In the genomic region with DNA sequence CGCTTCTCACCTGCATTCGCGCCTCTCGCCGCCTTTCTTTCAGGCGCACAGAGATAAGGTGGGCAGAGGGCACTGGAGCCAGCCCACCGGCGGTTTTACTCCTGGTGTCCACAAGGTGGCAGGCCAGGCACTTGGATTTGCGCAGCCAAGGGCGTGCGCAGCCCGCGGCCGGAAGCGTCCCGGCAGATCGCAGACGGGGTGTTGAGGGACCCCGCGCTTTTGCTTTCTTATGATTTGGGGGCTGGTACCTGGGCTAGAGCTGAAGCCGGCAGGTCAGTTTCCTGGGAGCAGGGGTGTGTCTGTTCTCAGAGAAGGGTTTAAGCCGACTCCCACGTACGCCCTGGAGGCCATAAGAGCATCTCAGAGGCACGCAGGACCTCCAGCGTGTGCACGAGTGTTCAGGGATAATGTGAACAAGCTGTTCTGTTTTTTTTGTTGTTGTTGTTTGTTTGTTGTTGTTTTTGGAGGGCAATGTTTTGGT, we compare ENCODE assay signal across 1 cellular context.
TF ChIP-seq lines count a peak whose summit lies in the region.

No MANE protein-coding gene starts in this region.

TF ChIP-seq in HepG2, 621 proteins besides CTCF, POLR2A, EP300 and RAD21 (continued from another document and continues in another):
- TF ChIP-seq, protein P1, sequence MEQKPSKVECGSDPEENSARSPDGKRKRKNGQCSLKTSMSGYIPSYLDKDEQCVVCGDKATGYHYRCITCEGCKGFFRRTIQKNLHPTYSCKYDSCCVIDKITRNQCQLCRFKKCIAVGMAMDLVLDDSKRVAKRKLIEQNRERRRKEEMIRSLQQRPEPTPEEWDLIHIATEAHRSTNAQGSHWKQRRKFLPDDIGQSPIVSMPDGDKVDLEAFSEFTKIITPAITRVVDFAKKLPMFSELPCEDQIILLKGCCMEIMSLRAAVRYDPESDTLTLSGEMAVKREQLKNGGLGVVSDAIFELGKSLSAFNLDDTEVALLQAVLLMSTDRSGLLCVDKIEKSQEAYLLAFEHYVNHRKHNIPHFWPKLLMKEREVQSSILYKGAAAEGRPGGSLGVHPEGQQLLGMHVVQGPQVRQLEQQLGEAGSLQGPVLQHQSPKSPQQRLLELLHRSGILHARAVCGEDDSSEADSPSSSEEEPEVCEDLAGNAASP (CRISPR knock-in tag; IDR thresholded peaks at IDR 0.05; ENCODE audit: borderline replicate concordance): peak; percentile 53
- TF ChIP-seq GLI4 (CRISPR knock-in tag; IDR thresholded peaks at IDR 0.05; ENCODE audit: borderline replicate concordance): no peak
- 0 out of 2 replicates have a peak, but pooled peaks have one; percentile 64 for TF ChIP-seq CBFB (CRISPR knock-in tag; IDR thresholded peaks at IDR 0.05)
- peak; percentile 62 for TF ChIP-seq ELF1 (CRISPR knock-in tag; IDR thresholded peaks at IDR 0.05)
- TF ChIP-seq ZNF660 (CRISPR knock-in tag; IDR thresholded peaks at IDR 0.05; ENCODE audit: borderline replicate concordance, low read depth): no peak
- TF ChIP-seq GATAD2A (CRISPR knock-in tag; IDR thresholded peaks at IDR 0.05): peak; percentile 53; the same call in 1 of the 2 replicates
- TF ChIP-seq, protein P2, sequence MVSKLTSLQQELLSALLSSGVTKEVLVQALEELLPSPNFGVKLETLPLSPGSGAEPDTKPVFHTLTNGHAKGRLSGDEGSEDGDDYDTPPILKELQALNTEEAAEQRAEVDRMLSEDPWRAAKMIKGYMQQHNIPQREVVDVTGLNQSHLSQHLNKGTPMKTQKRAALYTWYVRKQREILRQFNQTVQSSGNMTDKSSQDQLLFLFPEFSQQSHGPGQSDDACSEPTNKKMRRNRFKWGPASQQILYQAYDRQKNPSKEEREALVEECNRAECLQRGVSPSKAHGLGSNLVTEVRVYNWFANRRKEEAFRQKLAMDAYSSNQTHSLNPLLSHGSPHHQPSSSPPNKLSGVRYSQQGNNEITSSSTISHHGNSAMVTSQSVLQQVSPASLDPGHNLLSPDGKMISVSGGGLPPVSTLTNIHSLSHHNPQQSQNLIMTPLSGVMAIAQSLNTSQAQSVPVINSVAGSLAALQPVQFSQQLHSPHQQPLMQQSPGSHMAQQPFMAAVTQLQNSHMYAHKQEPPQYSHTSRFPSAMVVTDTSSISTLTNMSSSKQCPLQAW (CRISPR knock-in tag; IDR thresholded peaks at IDR 0.05): peak; percentile 68; the same call in 1 of the 2 replicates
- TF ChIP-seq KLF13 (CRISPR knock-in tag; IDR thresholded peaks at IDR 0.05): 0 out of 2 replicates have a peak, but pooled peaks have one; percentile 36
- TF ChIP-seq, protein P3, sequence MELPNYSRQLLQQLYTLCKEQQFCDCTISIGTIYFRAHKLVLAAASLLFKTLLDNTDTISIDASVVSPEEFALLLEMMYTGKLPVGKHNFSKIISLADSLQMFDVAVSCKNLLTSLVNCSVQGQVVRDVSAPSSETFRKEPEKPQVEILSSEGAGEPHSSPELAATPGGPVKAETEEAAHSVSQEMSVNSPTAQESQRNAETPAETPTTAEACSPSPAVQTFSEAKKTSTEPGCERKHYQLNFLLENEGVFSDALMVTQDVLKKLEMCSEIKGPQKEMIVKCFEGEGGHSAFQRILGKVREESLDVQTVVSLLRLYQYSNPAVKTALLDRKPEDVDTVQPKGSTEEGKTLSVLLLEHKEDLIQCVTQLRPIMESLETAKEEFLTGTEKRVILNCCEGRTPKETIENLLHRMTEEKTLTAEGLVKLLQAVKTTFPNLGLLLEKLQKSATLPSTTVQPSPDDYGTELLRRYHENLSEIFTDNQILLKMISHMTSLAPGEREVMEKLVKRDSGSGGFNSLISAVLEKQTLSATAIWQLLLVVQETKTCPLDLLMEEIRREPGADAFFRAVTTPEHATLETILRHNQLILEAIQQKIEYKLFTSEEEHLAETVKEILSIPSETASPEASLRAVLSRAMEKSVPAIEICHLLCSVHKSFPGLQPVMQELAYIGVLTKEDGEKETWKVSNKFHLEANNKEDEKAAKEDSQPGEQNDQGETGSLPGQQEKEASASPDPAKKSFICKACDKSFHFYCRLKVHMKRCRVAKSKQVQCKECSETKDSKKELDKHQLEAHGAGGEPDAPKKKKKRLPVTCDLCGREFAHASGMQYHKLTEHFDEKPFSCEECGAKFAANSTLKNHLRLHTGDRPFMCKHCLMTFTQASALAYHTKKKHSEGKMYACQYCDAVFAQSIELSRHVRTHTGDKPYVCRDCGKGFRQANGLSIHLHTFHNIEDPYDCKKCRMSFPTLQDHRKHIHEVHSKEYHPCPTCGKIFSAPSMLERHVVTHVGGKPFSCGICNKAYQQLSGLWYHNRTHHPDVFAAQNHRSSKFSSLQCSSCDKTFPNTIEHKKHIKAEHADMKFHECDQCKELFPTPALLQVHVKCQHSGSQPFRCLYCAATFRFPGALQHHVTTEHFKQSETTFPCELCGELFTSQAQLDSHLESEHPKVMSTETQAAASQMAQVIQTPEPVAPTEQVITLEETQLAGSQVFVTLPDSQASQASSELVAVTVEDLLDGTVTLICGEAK (IDR thresholded peaks at IDR 0.05): no peak
- TF ChIP-seq, protein P3 (CRISPR knock-in tag; IDR thresholded peaks at IDR 0.05): no peak
- no peak for TF ChIP-seq ZNF207 (IDR thresholded peaks at IDR 0.05; ENCODE audit: borderline replicate concordance)
- TF ChIP-seq, protein P4, sequence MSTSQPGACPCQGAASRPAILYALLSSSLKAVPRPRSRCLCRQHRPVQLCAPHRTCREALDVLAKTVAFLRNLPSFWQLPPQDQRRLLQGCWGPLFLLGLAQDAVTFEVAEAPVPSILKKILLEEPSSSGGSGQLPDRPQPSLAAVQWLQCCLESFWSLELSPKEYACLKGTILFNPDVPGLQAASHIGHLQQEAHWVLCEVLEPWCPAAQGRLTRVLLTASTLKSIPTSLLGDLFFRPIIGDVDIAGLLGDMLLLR (CRISPR knock-in tag; IDR thresholded peaks at IDR 0.05): no peak
- TF ChIP-seq, protein P5, sequence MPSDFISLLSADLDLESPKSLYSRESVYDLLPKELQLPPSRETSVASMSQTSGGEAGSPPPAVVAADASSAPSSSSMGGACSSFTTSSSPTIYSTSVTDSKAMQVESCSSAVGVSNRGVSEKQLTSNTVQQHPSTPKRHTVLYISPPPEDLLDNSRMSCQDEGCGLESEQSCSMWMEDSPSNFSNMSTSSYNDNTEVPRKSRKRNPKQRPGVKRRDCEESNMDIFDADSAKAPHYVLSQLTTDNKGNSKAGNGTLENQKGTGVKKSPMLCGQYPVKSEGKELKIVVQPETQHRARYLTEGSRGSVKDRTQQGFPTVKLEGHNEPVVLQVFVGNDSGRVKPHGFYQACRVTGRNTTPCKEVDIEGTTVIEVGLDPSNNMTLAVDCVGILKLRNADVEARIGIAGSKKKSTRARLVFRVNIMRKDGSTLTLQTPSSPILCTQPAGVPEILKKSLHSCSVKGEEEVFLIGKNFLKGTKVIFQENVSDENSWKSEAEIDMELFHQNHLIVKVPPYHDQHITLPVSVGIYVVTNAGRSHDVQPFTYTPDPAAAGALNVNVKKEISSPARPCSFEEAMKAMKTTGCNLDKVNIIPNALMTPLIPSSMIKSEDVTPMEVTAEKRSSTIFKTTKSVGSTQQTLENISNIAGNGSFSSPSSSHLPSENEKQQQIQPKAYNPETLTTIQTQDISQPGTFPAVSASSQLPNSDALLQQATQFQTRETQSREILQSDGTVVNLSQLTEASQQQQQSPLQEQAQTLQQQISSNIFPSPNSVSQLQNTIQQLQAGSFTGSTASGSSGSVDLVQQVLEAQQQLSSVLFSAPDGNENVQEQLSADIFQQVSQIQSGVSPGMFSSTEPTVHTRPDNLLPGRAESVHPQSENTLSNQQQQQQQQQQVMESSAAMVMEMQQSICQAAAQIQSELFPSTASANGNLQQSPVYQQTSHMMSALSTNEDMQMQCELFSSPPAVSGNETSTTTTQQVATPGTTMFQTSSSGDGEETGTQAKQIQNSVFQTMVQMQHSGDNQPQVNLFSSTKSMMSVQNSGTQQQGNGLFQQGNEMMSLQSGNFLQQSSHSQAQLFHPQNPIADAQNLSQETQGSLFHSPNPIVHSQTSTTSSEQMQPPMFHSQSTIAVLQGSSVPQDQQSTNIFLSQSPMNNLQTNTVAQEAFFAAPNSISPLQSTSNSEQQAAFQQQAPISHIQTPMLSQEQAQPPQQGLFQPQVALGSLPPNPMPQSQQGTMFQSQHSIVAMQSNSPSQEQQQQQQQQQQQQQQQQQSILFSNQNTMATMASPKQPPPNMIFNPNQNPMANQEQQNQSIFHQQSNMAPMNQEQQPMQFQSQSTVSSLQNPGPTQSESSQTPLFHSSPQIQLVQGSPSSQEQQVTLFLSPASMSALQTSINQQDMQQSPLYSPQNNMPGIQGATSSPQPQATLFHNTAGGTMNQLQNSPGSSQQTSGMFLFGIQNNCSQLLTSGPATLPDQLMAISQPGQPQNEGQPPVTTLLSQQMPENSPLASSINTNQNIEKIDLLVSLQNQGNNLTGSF (CRISPR knock-in tag; IDR thresholded peaks at IDR 0.05): no peak
- TF ChIP-seq ZFY (CRISPR knock-in tag; IDR thresholded peaks at IDR 0.05): 0 out of 2 replicates have a peak, but pooled peaks have one; percentile 18
- peak; percentile 93 for TF ChIP-seq ETV5 (CRISPR knock-in tag; IDR thresholded peaks at IDR 0.05; ENCODE audit: borderline replicate concordance)
- no peak for TF ChIP-seq SRY (CRISPR knock-in tag; IDR thresholded peaks at IDR 0.05)
- TF ChIP-seq ZNF616 (CRISPR knock-in tag; IDR thresholded peaks at IDR 0.05; ENCODE audit: low read depth): no peak
- no peak for TF ChIP-seq SMAD9 (CRISPR knock-in tag; IDR thresholded peaks at IDR 0.05)
- peak; percentile 22; the same call in 1 of the 2 replicates for TF ChIP-seq ZNF724P (CRISPR knock-in tag; IDR thresholded peaks at IDR 0.05; ENCODE audit: borderline replicate concordance)
- no peak for TF ChIP-seq PHB2 (IDR thresholded peaks at IDR 0.05; ENCODE audit: partially characterized antibody)
- peak; percentile 53; the same call in 1 of the 2 replicates for TF ChIP-seq MXD4 (CRISPR knock-in tag; IDR thresholded peaks at IDR 0.05)
- peak; percentile 53; the same call in 1 of the 2 replicates for TF ChIP-seq ZFP90 (CRISPR knock-in tag; IDR thresholded peaks at IDR 0.05; ENCODE audit: borderline replicate concordance)
- no peak for TF ChIP-seq CCDC6 (CRISPR knock-in tag; IDR thresholded peaks at IDR 0.05)
- TF ChIP-seq HDAC1 (CRISPR knock-in tag; IDR thresholded peaks at IDR 0.05): peak; percentile 56
- peak; percentile 87 for TF ChIP-seq ZNF670 (CRISPR knock-in tag; IDR thresholded peaks at IDR 0.05; ENCODE audit: borderline replicate concordance)
- peak; percentile 70; the same call in 1 of the 2 replicates for TF ChIP-seq ZNF225 (CRISPR knock-in tag; IDR thresholded peaks at IDR 0.05)
- TF ChIP-seq ZC3H13 (CRISPR knock-in tag; IDR thresholded peaks at IDR 0.05): no peak
- TF ChIP-seq ZSCAN20 (CRISPR knock-in tag; IDR thresholded peaks at IDR 0.05; ENCODE audit: borderline replicate concordance): no peak
- TF ChIP-seq KDM2A (CRISPR knock-in tag; IDR thresholded peaks at IDR 0.05; ENCODE audit: borderline replicate concordance, low read depth): peak; percentile 87
- TF ChIP-seq, protein P6, sequence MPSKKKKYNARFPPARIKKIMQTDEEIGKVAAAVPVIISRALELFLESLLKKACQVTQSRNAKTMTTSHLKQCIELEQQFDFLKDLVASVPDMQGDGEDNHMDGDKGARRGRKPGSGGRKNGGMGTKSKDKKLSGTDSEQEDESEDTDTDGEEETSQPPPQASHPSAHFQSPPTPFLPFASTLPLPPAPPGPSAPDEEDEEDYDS (CRISPR knock-in tag; IDR thresholded peaks at IDR 0.05): no peak
- TF ChIP-seq ZNF124 (CRISPR knock-in tag; IDR thresholded peaks at IDR 0.05): peak; percentile 89; the same call in 1 of the 2 replicates
- peak; percentile 56; the same call in 1 of the 2 replicates for TF ChIP-seq RNF2 (conservative IDR thresholded peaks at IDR 0.05; ENCODE audit: low read depth)
- no peak for TF ChIP-seq HOXA9 (CRISPR knock-in tag; IDR thresholded peaks at IDR 0.05; ENCODE audit: borderline replicate concordance)
- 0 out of 2 replicates have a peak, but pooled peaks have one; percentile 58 for TF ChIP-seq MTA1 (CRISPR knock-in tag; IDR thresholded peaks at IDR 0.05; ENCODE audit: borderline replicate concordance)
- TF ChIP-seq ZFP82 (CRISPR knock-in tag; IDR thresholded peaks at IDR 0.05; ENCODE audit: borderline replicate concordance): peak; percentile 61; the same call in 1 of the 2 replicates
- TF ChIP-seq ZBTB3 (CRISPR knock-in tag; IDR thresholded peaks at IDR 0.05; ENCODE audit: borderline replicate concordance, low read depth): no peak
- TF ChIP-seq ZNF501 (CRISPR knock-in tag; IDR thresholded peaks at IDR 0.05): peak; percentile 81
- no peak for TF ChIP-seq ZNF569 (CRISPR knock-in tag; IDR thresholded peaks at IDR 0.05; ENCODE audit: borderline replicate concordance)
- TF ChIP-seq, protein P7, sequence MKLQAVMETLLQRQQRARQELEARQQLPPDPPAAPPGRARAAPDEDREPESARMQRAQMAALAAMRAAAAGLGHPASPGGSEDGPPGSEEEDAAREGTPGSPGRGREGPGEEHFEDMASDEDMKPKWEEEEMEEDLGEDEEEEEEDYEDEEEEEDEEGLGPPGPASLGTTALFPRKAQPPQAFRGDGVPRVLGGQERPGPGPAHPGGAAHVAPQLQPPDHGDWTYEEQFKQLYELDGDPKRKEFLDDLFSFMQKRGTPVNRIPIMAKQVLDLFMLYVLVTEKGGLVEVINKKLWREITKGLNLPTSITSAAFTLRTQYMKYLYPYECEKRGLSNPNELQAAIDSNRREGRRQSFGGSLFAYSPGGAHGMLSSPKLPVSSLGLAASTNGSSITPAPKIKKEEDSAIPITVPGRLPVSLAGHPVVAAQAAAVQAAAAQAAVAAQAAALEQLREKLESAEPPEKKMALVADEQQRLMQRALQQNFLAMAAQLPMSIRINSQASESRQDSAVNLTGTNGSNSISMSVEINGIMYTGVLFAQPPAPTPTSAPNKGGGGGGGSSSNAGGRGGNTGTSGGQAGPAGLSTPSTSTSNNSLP (IDR thresholded peaks at IDR 0.05; ENCODE audit: low read depth, low read length): no peak
